ENCODE assay signal across 4 cellular contexts in the genomic region with DNA sequence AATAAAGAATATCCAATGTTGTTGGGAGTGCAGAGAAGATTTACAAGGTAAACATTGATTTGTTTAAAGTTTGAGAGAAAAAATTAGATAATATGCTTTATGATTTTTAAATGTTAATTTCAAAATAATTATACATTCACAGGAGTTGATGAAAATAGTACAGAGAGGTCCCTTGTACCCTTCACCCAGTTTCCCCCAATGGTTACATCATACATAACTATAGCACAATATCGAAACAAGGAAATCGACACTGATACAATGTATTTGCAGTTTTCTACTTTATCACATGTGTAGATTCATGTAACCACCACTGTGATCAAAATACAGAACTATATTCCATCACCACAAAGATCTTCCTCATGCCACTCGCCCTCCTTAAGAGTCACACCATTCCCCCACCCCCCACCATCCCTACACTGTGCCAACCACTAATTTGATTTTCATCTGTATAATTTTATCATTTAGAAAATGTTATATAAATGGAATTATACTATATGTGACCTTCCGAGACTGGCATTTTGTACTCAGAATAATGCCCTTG. TPM values are rescaled to one million over a fixed set of nuclear protein-coding genes. Genes with fewer than 3 reads are reported as not detected.
"Had no signal": no experiment of that assay in that cellular context is flagged by ENCODE, and none has a peak within 500 bp of the region (broad histone marks: within the 10 kb centered on the region; RNA-seq: fewer than 3 reads in every experiment).

No MANE protein-coding gene starts in this region.

- DNase-seq: GDM1, GF-D8 had no signal

- ATAC-seq: GM12878 had no signal

- H3K4me3 ChIP-seq: GM12878 had no signal

RNA-seq across cellular contexts. Expression of a gene that starts 11.7 kb away (rescaled TPM):
- total RNA-seq: G401 had no signal

RNA-seq across cellular contexts. Expression of a gene that starts 21.0 kb away (rescaled TPM):
- total RNA-seq: G401 had no signal

RNA-seq across cellular contexts. Expression of a gene that starts 56.3 kb away (rescaled TPM):
- total RNA-seq: G401, GM12878 had no signal
